Comparison of ENCODE assay signal across 8 cellular contexts in genomic region chr19:58381460-58382220, GRCh38. TPM values are rescaled to one million over a fixed set of nuclear protein-coding genes. Genes with fewer than 3 reads are reported as not detected.
DNase-seq lines count a peak whose midpoint lies in the region; ATAC-seq and TF ChIP-seq lines count a peak whose summit lies in the region.

No MANE protein-coding gene starts in this region.

- H3K36me3 ChIP-seq in H7 (replicated peaks; ENCODE audit: control insufficient read depth, insufficient read depth, low read length), result no peaks in the 10 kb centered on the region
- no peaks in the 10 kb centered on the region for H3K36me3 ChIP-seq in right atrium auricular region
- H3K36me3 ChIP-seq in skeletal muscle tissue (ENCODE audit: control insufficient read depth in 3 of 3, insufficient read depth in 3 of 3, low read length in 3 of 3), result no peaks in the 10 kb centered on the region

- H3K27ac Mint-ChIP-seq in activated B cell treated with CpG ODN at 0.5 μM for 24 hours, result peak overlapping the region; percentile 87

- ATAC-seq in activated B cell treated with CpG ODN at 0.5 μM for 24 hours (ENCODE audit: low read depth), result no peak

- peak overlapping the region; percentile 93 to 97 for H3K27ac ChIP-seq in right atrium auricular region
- H3K27ac ChIP-seq in skeletal muscle tissue (ENCODE audit: low read depth, low read length), result peak overlapping the region; percentile 85

- H3K4me1 ChIP-seq in right atrium auricular region, result peaks cover 0 to 36% of the 10 kb centered on the region in 2 donors
- H3K4me1 ChIP-seq in skeletal muscle tissue (ENCODE audit: control insufficient read depth in 3 of 3, insufficient read depth in 3 of 3, low read length in 3 of 3), result peaks cover 34 to 46% (median 44%) of the 10 kb centered on the region in 3 donors

- no peaks in the 10 kb centered on the region for H3K9me3 Mint-ChIP-seq in activated B cell treated with CpG ODN at 0.5 μM for 24 hours

- CTCF ChIA-PET in activated B cell treated with CpG ODN at 0.5 μM for 24 hours (lab: Charles Lee), result interaction anchor here (1.0 to 1.3 kb wide), 2 partner anchors 19 to 138 kb away, joined by 3 to 4 read pairs; partner anchors contain the start of genes ZBTB45 and ZNF497

- H3K27me3 ChIP-seq in H7 (ENCODE audit: control insufficient read depth, insufficient read depth, low read length) (no peaks in the 10 kb centered on the region), right atrium auricular region (no peaks in the 10 kb centered on the region), skeletal muscle tissue (ENCODE audit: control insufficient read depth in 3 of 3, insufficient read depth in 3 of 3, low read length in 3 of 3) (no peaks in the 10 kb centered on the region)

- peak overlapping the region; percentile 69 to 94 (median 89) for H3K9ac ChIP-seq in skeletal muscle tissue (ENCODE audit: low read depth in 1 of 3, low read length in 3 of 3)

- DNase-seq in H7 (no peak), activated B cell treated with CpG ODN at 0.5 μM for 24 hours (no peak), right atrium auricular region (ENCODE audit: low spot score) (no peak), NCI-H2029 (lab: John Stamatoyannopoulos, UW) (no peak), NK-92 (lab: John Stamatoyannopoulos, UW; ENCODE audit: unreplicated experiment) (no peak)
- DNase-seq in effector CD4-positive, alpha-beta T cell, result no peak
- no peak for DNase-seq in stimulated activated CD4-positive, alpha-beta T cell treated with anti-CD3 and anti-CD28 coated beads, Interleukin-12 subunit alpha, Interleukin-12 subunit beta, amount 100 ng/mL, for 4 hours

- H3K9me3 ChIP-seq in right atrium auricular region, result no peaks in the 10 kb centered on the region
- no peaks in the 10 kb centered on the region for H3K9me3 ChIP-seq in skeletal muscle tissue (ENCODE audit: control insufficient read depth in 3 of 3, low read length in 3 of 3)

- H3K4me3 ChIP-seq in H7 (ENCODE audit: insufficient read depth, low read depth, low read length) (peak overlapping the region; percentile 74), right atrium auricular region (peak overlapping the region; percentile 81 to 86), skeletal muscle tissue (ENCODE audit: low read length in 3 of 3) (peak overlapping the region; percentile 90 to 94 (median 90))

- intact Hi-C loops in activated B cell treated with CpG ODN at 0.5 μM for 24 hours (cut with micrococcal nuclease), result loop anchor here (1.0 to 2.0 kb wide), 13 partner anchors 19 to 198 kb away; partner anchors contain the start of genes ERVK3-1, MZF1, ZBTB45 and ZNF132

- no peaks in the 10 kb centered on the region for H3K36me3 Mint-ChIP-seq in activated B cell treated with CpG ODN at 0.5 μM for 24 hours (ENCODE audit: low read depth)

- H3K4me3 Mint-ChIP-seq in activated B cell treated with CpG ODN at 0.5 μM for 24 hours, result peak overlapping the region; percentile 83

- H3K27me3 Mint-ChIP-seq in activated B cell treated with CpG ODN at 0.5 μM for 24 hours, result no peaks in the 10 kb centered on the region

- TF ChIP-seq CTCF in activated B cell treated with CpG ODN at 0.5 μM for 24 hours (IDR thresholded peaks at IDR 0.05) (no peak), right atrium auricular region (IDR thresholded peaks at IDR 0.05) (no peak)

- peaks cover 40% of the 10 kb centered on the region for H3K4me1 Mint-ChIP-seq in activated B cell treated with CpG ODN at 0.5 μM for 24 hours

- POLR2A ChIA-PET in activated B cell treated with CpG ODN at 0.5 μM for 24 hours (lab: Charles Lee), result interaction anchor here (0.6 to 4.2 kb wide), 21 partner anchors 9 to 717 kb away, joined by 3 to 89 read pairs (median 3); partner anchors contain the start of genes CHMP2A, TRIM28, UBE2M and ZBTB45

RNA-seq across cellular contexts. Expression of gene ZNF837, which starts 0.8 kb away (rescaled TPM):
- total RNA-seq in H7 (2014; rRNA removed; shearing (Covaris generic)), result 4.4 and 7.7 TPM in 2 replicates
- total RNA-seq in activated B cell treated with CpG ODN at 0.5 μM for 24 hours (3.1 and 3.5 TPM in 2 replicates), right atrium auricular region (1 to 10 TPM in 1 of 2 donors, under 1 TPM in 1; 0.70 to 1.3 TPM), skeletal muscle tissue (0.52 TPM)

RNA-seq across cellular contexts. Expression of gene RPS5, which starts 5.4 kb away (rescaled TPM):
- total RNA-seq in H7 (2014; rRNA removed; shearing (Covaris generic)), result 2,794 and 2,937 TPM in 2 replicates
- total RNA-seq in activated B cell treated with CpG ODN at 0.5 μM for 24 hours (1,982 and 2,193 TPM in 2 replicates), right atrium auricular region (1,000 to 10,000 TPM in 1 of 2 donors, 100 to 1,000 TPM in 1; 593 to 1,197 TPM), skeletal muscle tissue (3,737 TPM)

RNA-seq across cellular contexts. Expression of gene RNF225, which starts 13.8 kb away (rescaled TPM):
- total RNA-seq in H7 (2014; rRNA removed; shearing (Covaris generic)), result 0.70 TPM in 1 of 2 replicates, not detected in the other
- 0.44 TPM in 1 of 2 replicates, not detected in the other for total RNA-seq in activated B cell treated with CpG ODN at 0.5 μM for 24 hours
- not detected for total RNA-seq in right atrium auricular region
- not detected for total RNA-seq in skeletal muscle tissue

RNA-seq across cellular contexts. Expression of gene ZNF497, which starts 19.1 kb away (rescaled TPM):
- 3.0 and 3.2 TPM in 2 replicates for total RNA-seq in H7 (2014; rRNA removed; shearing (Covaris generic))
- 1.7 and 2.1 TPM in 2 replicates for total RNA-seq in activated B cell treated with CpG ODN at 0.5 μM for 24 hours
- total RNA-seq in right atrium auricular region, result under 1 TPM; 0.39 to 0.56 TPM
- 2.1 TPM for total RNA-seq in skeletal muscle tissue

RNA-seq across cellular contexts. Expression of gene ZNF584, which starts 26.8 kb away (rescaled TPM):
- 3.7 and 10.2 TPM in 2 replicates for total RNA-seq in H7 (2014; rRNA removed; shearing (Covaris generic))
- 8.6 and 9.6 TPM in 2 replicates for total RNA-seq in activated B cell treated with CpG ODN at 0.5 μM for 24 hours
- total RNA-seq in right atrium auricular region, result 10 to 100 TPM; 17.4 to 18.5 TPM
- total RNA-seq in skeletal muscle tissue, result 8.4 TPM
